14 cellular contexts compared by ENCODE assay signal in genomic region chr18:62802523-62802922, GRCh38.
A peak's percentile ranks its signal among the peaks of the same experiment; 100 is the strongest.
DNase-seq lines count a peak whose midpoint lies in the region; ATAC-seq and TF ChIP-seq lines count a peak whose summit lies in the region.
"Had no signal": no experiment of that assay in that cellular context is flagged by ENCODE, and none has a peak within 500 bp of the region (broad histone marks: within the 10 kb centered on the region; RNA-seq: fewer than 3 reads in every experiment).

No MANE protein-coding gene starts in this region.

- H3K36me3 Mint-ChIP-seq in WTC11 = no peaks in the 10 kb centered on the region
- H3K36me3 Mint-ChIP-seq: natural killer cell treated with Interleukin-12 subunit alpha and Interleukin-12 subunit beta and Interleukin-15 and Interleukin-18, amount 100 ng/mL, for 72 hours had no signal

- H3K9me3 Mint-ChIP-seq in WTC11 = no peaks in the 10 kb centered on the region
- H3K9me3 Mint-ChIP-seq: activated naive CD8-positive, alpha-beta T cell treated with anti-CD3 and anti-CD28 coated beads, Interleukin-2, amount 50 U/mL, for 24 hours; natural killer cell treated with Interleukin-12 subunit alpha and Interleukin-12 subunit beta and Interleukin-15 and Interleukin-18, amount 100 ng/mL, for 72 hours; T-helper 1 cell treated with Interleukin-12 subunit alpha and Interleukin-12 subunit beta and Interleukin-4 antibody, amounts not matched to agents 30 μg/mL and 1 μg/mL, for 36 hours had no signal

- peaks cover 74% of the 10 kb centered on the region for H3K4me1 Mint-ChIP-seq in WTC11

- H3K27ac ChIP-seq in heart left ventricle = no peak overlapping the region
- no peak overlapping the region for H3K27ac ChIP-seq in esophagus squamous epithelium

- no peaks in the 10 kb centered on the region for H3K36me3 ChIP-seq in heart left ventricle
- H3K36me3 ChIP-seq in esophagus squamous epithelium = no peaks in the 10 kb centered on the region
- H3K36me3 ChIP-seq: upper lobe of left lung had no signal

- POLR2A ChIA-PET in WTC11 (lab: Charles Lee) = interaction anchor here (1.4 kb wide), 1 partner anchor 86 kb away, joined by 3 read pairs; no protein-coding TSS in a partner anchor

- H3K4me1 ChIP-seq in heart left ventricle = peaks cover 0 to 13% (median 0%) of the 10 kb centered on the region in 12 donors
- peaks cover 0 to 19% (median 0%) of the 10 kb centered on the region in 3 donors for H3K4me1 ChIP-seq in esophagus squamous epithelium

- TF ChIP-seq POLR2A in heart left ventricle (IDR thresholded peaks at IDR 0.05) (no peak), esophagus squamous epithelium (IDR thresholded peaks at IDR 0.05) (no peak)

- H3K27me3 Mint-ChIP-seq in WTC11 (ENCODE audit: low read depth) = no peaks in the 10 kb centered on the region
- H3K27me3 Mint-ChIP-seq: activated naive CD8-positive, alpha-beta T cell treated with anti-CD3 and anti-CD28 coated beads, Interleukin-2, amount 50 U/mL, for 24 hours; natural killer cell treated with Interleukin-12 subunit alpha and Interleukin-12 subunit beta and Interleukin-15 and Interleukin-18, amount 100 ng/mL, for 72 hours had no signal

- peak in 8 of 12 donors; percentile 12 to 40 (median 18) for TF ChIP-seq CTCF in heart left ventricle (IDR thresholded peaks at IDR 0.05)
- no peak for TF ChIP-seq CTCF in WTC11 (IDR thresholded peaks at IDR 0.05)
- peak in 3 of 6 experiments; percentile 30 to 39 (median 34) for TF ChIP-seq CTCF in esophagus squamous epithelium (IDR thresholded peaks at IDR 0.05)

- 75 to 83% (median 78%) methylated on average over 3 of the region's 3 CpGs for WGBS in heart left ventricle, 4 donors
- WGBS in esophagus squamous epithelium, 2 donors = 25 to 30% methylated on average over 3 of the region's 3 CpGs

- H3K27me3 ChIP-seq in heart left ventricle (no peaks in the 10 kb centered on the region), esophagus squamous epithelium (no peaks in the 10 kb centered on the region)
- H3K27me3 ChIP-seq: upper lobe of left lung had no signal

- CTCF ChIA-PET in WTC11 (lab: Charles Lee) = interaction anchor here (1.0 to 1.5 kb wide), 2 partner anchors 11 to 88 kb away, joined by 3 to 9 read pairs; partner anchors contain the start of gene PHLPP1

- H3K4me3 ChIP-seq in heart left ventricle (no peak overlapping the region), esophagus squamous epithelium (no peak overlapping the region)
- H3K4me3 ChIP-seq: smooth muscle cell, upper lobe of left lung had no signal

- ATAC-seq in heart left ventricle (no peak), Right ventricle myocardium superior (ENCODE audit: poor library complexity) (no peak), WTC11 (no peak)
- ATAC-seq: activated naive CD8-positive, alpha-beta T cell treated with anti-CD3 and anti-CD28 coated beads, Interleukin-2, amount 50 U/mL, for 24 hours; natural killer cell treated with Interleukin-12 subunit alpha and Interleukin-12 subunit beta and Interleukin-15 and Interleukin-18, amount 100 ng/mL, for 72 hours had no signal

- no peak overlapping the region for H3K4me3 Mint-ChIP-seq in WTC11
- H3K4me3 Mint-ChIP-seq: activated naive CD8-positive, alpha-beta T cell treated with anti-CD3 and anti-CD28 coated beads, Interleukin-2, amount 50 U/mL, for 24 hours; natural killer cell treated with Interleukin-12 subunit alpha and Interleukin-12 subunit beta and Interleukin-15 and Interleukin-18, amount 100 ng/mL, for 72 hours; T-helper 1 cell treated with Interleukin-12 subunit alpha and Interleukin-12 subunit beta and Interleukin-4 antibody, amounts not matched to agents 30 μg/mL and 1 μg/mL, for 36 hours had no signal

- H3K9me3 ChIP-seq in heart left ventricle (no peaks in the 10 kb centered on the region), esophagus squamous epithelium (no peaks in the 10 kb centered on the region)
- H3K9me3 ChIP-seq: upper lobe of left lung had no signal

- intact Hi-C loops in heart left ventricle (cut with DNase I) = loop anchor here in 3 of 10 donors (5.0 to 10.0 kb wide), 3 partner anchors 78 to 88 kb away; partner anchors contain the start of gene PHLPP1 (in 2 of the 3)
- intact Hi-C loops in Right ventricle myocardium superior (cut with DNase I) = no loop called here
- intact Hi-C loops in esophagus squamous epithelium (cut with DNase I) = no loop called here

- peak overlapping the region; percentile 78 for H3K27ac Mint-ChIP-seq in WTC11
- H3K27ac Mint-ChIP-seq: activated naive CD8-positive, alpha-beta T cell treated with anti-CD3 and anti-CD28 coated beads, Interleukin-2, amount 50 U/mL, for 24 hours; natural killer cell treated with Interleukin-12 subunit alpha and Interleukin-12 subunit beta and Interleukin-15 and Interleukin-18, amount 100 ng/mL, for 72 hours had no signal

- DNase-seq in heart left ventricle = no peak
- DNase-seq in Right ventricle myocardium superior = no peak
- DNase-seq in WTC11 (ENCODE audit: low spot score) = no peak
- peak; percentile 49 for DNase-seq in fibroblast of peridontal ligament (ENCODE audit: extremely low read depth)
- peak; percentile 59 for DNase-seq in superior temporal gyrus (ENCODE audit: extremely low spot score)
- no peak for DNase-seq in stimulated activated CD4-positive, alpha-beta T cell treated with anti-CD3 and anti-CD28 coated beads, Interleukin-4, amount 100 ng/mL, for 4 hours
- no peak for DNase-seq in NCI-H774 (lab: John Stamatoyannopoulos, UW)
- DNase-seq in esophagus squamous epithelium (lab: John Stamatoyannopoulos, UW) = no peak
- DNase-seq: activated naive CD8-positive, alpha-beta T cell treated with anti-CD3 and anti-CD28 coated beads, Interleukin-2, amount 50 U/mL, for 24 hours; NCI-H1694; upper lobe of left lung had no signal

TF ChIP-seq in WTC11, 78 proteins besides CTCF, POLR2A, EP300 and RAD21:
- no peak for TF ChIP-seq ATF2 (CRISPR knock-in tag; IDR thresholded peaks at IDR 0.05; ENCODE audit: borderline replicate concordance, low read depth)
- TF ChIP-seq, protein P1, sequence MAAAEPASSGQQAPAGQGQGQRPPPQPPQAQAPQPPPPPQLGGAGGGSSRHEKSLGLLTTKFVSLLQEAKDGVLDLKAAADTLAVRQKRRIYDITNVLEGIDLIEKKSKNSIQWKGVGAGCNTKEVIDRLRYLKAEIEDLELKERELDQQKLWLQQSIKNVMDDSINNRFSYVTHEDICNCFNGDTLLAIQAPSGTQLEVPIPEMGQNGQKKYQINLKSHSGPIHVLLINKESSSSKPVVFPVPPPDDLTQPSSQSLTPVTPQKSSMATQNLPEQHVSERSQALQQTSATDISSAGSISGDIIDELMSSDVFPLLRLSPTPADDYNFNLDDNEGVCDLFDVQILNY (CRISPR knock-in tag; IDR thresholded peaks at IDR 0.05) = no peak

Comparison
In these comparisons a context has a peak if more than half of its experiments do, and no peak if none do; other contexts are left out.
1. DNase-seq: peak in fibroblast of peridontal ligament (single experiment) and superior temporal gyrus (single experiment); none in heart left ventricle (0 of 5), Right ventricle myocardium superior (single experiment), WTC11 (single experiment), stimulated activated CD4-positive, alpha-beta T cell treated with anti-CD3 and anti-CD28 coated beads, Interleukin-4, amount 100 ng/mL, for 4 hours (0 of 2), NCI-H774 (single experiment) and esophagus squamous epithelium (single experiment).